In the genomic region with DNA sequence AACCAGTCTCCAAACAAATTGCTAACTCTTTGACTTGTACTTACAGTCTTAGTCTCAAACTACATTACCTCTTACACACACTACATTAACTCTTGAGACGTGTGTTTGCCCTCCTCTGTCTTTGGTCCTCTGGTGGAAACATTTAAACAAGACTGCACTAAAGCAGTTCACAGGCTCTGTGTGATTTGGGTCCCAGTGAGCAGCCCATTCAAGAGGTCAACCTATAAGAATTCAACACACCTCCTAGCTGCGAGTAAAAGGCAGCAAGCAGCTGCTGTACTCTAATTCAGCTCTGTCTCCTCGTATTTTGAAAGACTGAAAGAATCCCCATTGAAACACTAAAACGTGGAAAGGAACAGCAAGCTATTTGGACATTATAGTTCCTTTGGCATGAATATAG, we compare ENCODE assay signal across 28 cellular contexts.
DNase-seq lines count a peak whose midpoint lies in the region; TF ChIP-seq lines count a peak whose summit lies in the region.
"Had no signal": no experiment of that assay in that cellular context is flagged by ENCODE, and none has a peak within 500 bp of the region (broad histone marks: within the 10 kb centered on the region; RNA-seq: fewer than 3 reads in every experiment).

No MANE protein-coding gene starts in this region.

- H3K36me3 Mint-ChIP-seq in activated naive CD8-positive, alpha-beta T cell treated with anti-CD3 and anti-CD28 coated beads for 36 hours, result no peaks in the 10 kb centered on the region
- H3K36me3 Mint-ChIP-seq: activated naive CD4-positive, alpha-beta T cell treated with anti-CD3 and anti-CD28 coated beads, Interleukin-2, amount 10 ng/mL, durations not matched to agents 7 days and 5 days; naive thymus-derived CD4-positive, alpha-beta T cell had no signal

- peak; percentile 22 for DNase-seq in DMS153 treated with DMSO at 0.1 percent for 48 hours (lab: John Stamatoyannopoulos, UW; ENCODE audit: unreplicated experiment)
- DNase-seq in DMS153 (lab: John Stamatoyannopoulos, UW), result no peak
- DNase-seq in NCI-H146 (lab: John Stamatoyannopoulos, UW), result peak; percentile 67
- DNase-seq in T-helper 9 cell, result no peak
- DNase-seq in activated naive CD8-positive, alpha-beta T cell treated with anti-CD3 and anti-CD28 coated beads for 36 hours, result no peak
- no peak for DNase-seq in left ventricle myocardium inferior
- DNase-seq: activated CD4-positive, alpha-beta memory T cell treated with anti-CD3 and anti-CD28 coated beads, Interleukin-2, amount 10 ng/mL, durations not matched to agents 7 days and 5 days; activated CD8-positive, alpha-beta memory T cell treated with anti-CD3 and anti-CD28 coated beads, Interleukin-2, amount 50 U/mL, for 48 hours; activated naive CD4-positive, alpha-beta T cell treated with anti-CD3 and anti-CD28 coated beads, Interleukin-2, amount 10 ng/mL, durations not matched to agents 7 days and 5 days; AML-193; amniotic stem cell; CD4-positive, alpha-beta T cell; DMS 273 treated with DMSO at 0.1 percent for 48 hours; effector memory CD4-positive, alpha-beta T cell; HCEC 1CT; heart right ventricle; KG1; mesenchymal stem cell; MM.1S; naive thymus-derived CD4-positive, alpha-beta T cell; NCI-H2171 treated with DMSO at 0.1 percent for 48 hours; NCI-H524 treated with DMSO at 0.1 percent for 48 hours; occipital lobe; stimulated activated naive CD4-positive, alpha-beta T cell treated with Interleukin-2 at 50 U/mL for 16 hours; T-helper 1 cell had no signal

- H3K27me3 Mint-ChIP-seq in activated naive CD8-positive, alpha-beta T cell treated with anti-CD3 and anti-CD28 coated beads for 36 hours, result no peaks in the 10 kb centered on the region
- H3K27me3 Mint-ChIP-seq: activated CD4-positive, alpha-beta memory T cell treated with anti-CD3 and anti-CD28 coated beads, Interleukin-2, amount 10 ng/mL, durations not matched to agents 7 days and 5 days; activated naive CD4-positive, alpha-beta T cell treated with anti-CD3 and anti-CD28 coated beads, Interleukin-2, amount 10 ng/mL, durations not matched to agents 7 days and 5 days; CD4-positive, alpha-beta T cell; naive thymus-derived CD4-positive, alpha-beta T cell had no signal

- H3K9me3 ChIP-seq in mucosa of rectum (ENCODE audit: control insufficient read depth in 2 of 2, low read length in 2 of 2) (no peaks in the 10 kb centered on the region), left ventricle myocardium inferior (replicated peaks) (no peaks in the 10 kb centered on the region)
- H3K9me3 ChIP-seq: heart right ventricle had no signal

- H3K27me3 ChIP-seq in mucosa of rectum (ENCODE audit: control insufficient read depth in 2 of 2, insufficient read depth in 2 of 2, low read length in 2 of 2), result no peaks in the 10 kb centered on the region
- no peaks in the 10 kb centered on the region for H3K27me3 ChIP-seq in left ventricle myocardium inferior (ENCODE audit: low read depth)
- H3K27me3 ChIP-seq: heart right ventricle had no signal

- no peak overlapping the region for H3K9ac ChIP-seq in mucosa of rectum (ENCODE audit: low read depth in 1 of 2, low read length in 2 of 2)

- H3K27ac ChIP-seq in VCaP (peak overlapping the region; percentile 40; the same call in 1 of the 2 replicates), mucosa of rectum (ENCODE audit: low read depth in 2 of 2, low read length in 2 of 2) (no peak overlapping the region), left ventricle myocardium inferior (replicated peaks) (no peak overlapping the region)
- H3K27ac ChIP-seq: 22Rv1, heart right ventricle had no signal

- H3K4me3 Mint-ChIP-seq in activated naive CD8-positive, alpha-beta T cell treated with anti-CD3 and anti-CD28 coated beads for 36 hours, result no peak overlapping the region
- H3K4me3 Mint-ChIP-seq: activated CD4-positive, alpha-beta memory T cell treated with anti-CD3 and anti-CD28 coated beads, Interleukin-2, amount 10 ng/mL, durations not matched to agents 7 days and 5 days; activated naive CD4-positive, alpha-beta T cell treated with anti-CD3 and anti-CD28 coated beads, Interleukin-2, amount 10 ng/mL, durations not matched to agents 7 days and 5 days; CD4-positive, alpha-beta T cell; naive thymus-derived CD4-positive, alpha-beta T cell had no signal

- peak overlapping the region; percentile 9 to 31 for H3K4me3 ChIP-seq in mucosa of rectum (ENCODE audit: low read length in 2 of 2)
- H3K4me3 ChIP-seq in left ventricle myocardium inferior, result no peak overlapping the region
- H3K4me3 ChIP-seq: heart right ventricle had no signal

- H3K4me1 ChIP-seq in mucosa of rectum (ENCODE audit: control insufficient read depth in 2 of 2, insufficient read depth in 2 of 2, low read length in 2 of 2) (peaks cover 2 to 3% of the 10 kb centered on the region in 2 donors), left ventricle myocardium inferior (no peaks in the 10 kb centered on the region)
- H3K4me1 ChIP-seq: heart right ventricle had no signal

- H3K36me3 ChIP-seq in mucosa of rectum (ENCODE audit: control insufficient read depth in 2 of 2, insufficient read depth in 2 of 2, low read length in 2 of 2) (no peaks in the 10 kb centered on the region), left ventricle myocardium inferior (no peaks in the 10 kb centered on the region)
- H3K36me3 ChIP-seq: heart right ventricle had no signal

- TF ChIP-seq CTCF in VCaP (conservative IDR thresholded peaks at IDR 0.05) (no peak), left ventricle myocardium inferior (IDR thresholded peaks at IDR 0.05; ENCODE audit: borderline replicate concordance) (no peak)

- intact Hi-C loops in left ventricle myocardium inferior (cut with micrococcal nuclease), result no loop called here

- H3K4me1 Mint-ChIP-seq in activated naive CD8-positive, alpha-beta T cell treated with anti-CD3 and anti-CD28 coated beads for 36 hours, result no peaks in the 10 kb centered on the region
- H3K4me1 Mint-ChIP-seq: activated CD4-positive, alpha-beta memory T cell treated with anti-CD3 and anti-CD28 coated beads, Interleukin-2, amount 10 ng/mL, durations not matched to agents 7 days and 5 days; activated naive CD4-positive, alpha-beta T cell treated with anti-CD3 and anti-CD28 coated beads, Interleukin-2, amount 10 ng/mL, durations not matched to agents 7 days and 5 days; naive thymus-derived CD4-positive, alpha-beta T cell had no signal

- peaks cover 4% of the 10 kb centered on the region for H3K9me3 Mint-ChIP-seq in activated naive CD8-positive, alpha-beta T cell treated with anti-CD3 and anti-CD28 coated beads for 36 hours
- H3K9me3 Mint-ChIP-seq: activated naive CD4-positive, alpha-beta T cell treated with anti-CD3 and anti-CD28 coated beads, Interleukin-2, amount 10 ng/mL, durations not matched to agents 7 days and 5 days; CD4-positive, alpha-beta T cell had no signal

- no peak overlapping the region for H3K27ac Mint-ChIP-seq in activated naive CD8-positive, alpha-beta T cell treated with anti-CD3 and anti-CD28 coated beads for 36 hours
- H3K27ac Mint-ChIP-seq: activated CD4-positive, alpha-beta memory T cell treated with anti-CD3 and anti-CD28 coated beads, Interleukin-2, amount 10 ng/mL, durations not matched to agents 7 days and 5 days; activated naive CD4-positive, alpha-beta T cell treated with anti-CD3 and anti-CD28 coated beads, Interleukin-2, amount 10 ng/mL, durations not matched to agents 7 days and 5 days; CD4-positive, alpha-beta T cell had no signal

Comparison
In these comparisons a context has a peak if more than half of its experiments do, and no peak if none do; other contexts are left out.
1. DNase-seq: peak in DMS153 treated with DMSO at 0.1 percent for 48 hours (single experiment) and NCI-H146 (single experiment); none in DMS153 (single experiment), T-helper 9 cell (single experiment), activated naive CD8-positive, alpha-beta T cell treated with anti-CD3 and anti-CD28 coated beads for 36 hours (single experiment) and left ventricle myocardium inferior (single experiment).